ENCODE assay signal across 38 cellular contexts in the genomic region with DNA sequence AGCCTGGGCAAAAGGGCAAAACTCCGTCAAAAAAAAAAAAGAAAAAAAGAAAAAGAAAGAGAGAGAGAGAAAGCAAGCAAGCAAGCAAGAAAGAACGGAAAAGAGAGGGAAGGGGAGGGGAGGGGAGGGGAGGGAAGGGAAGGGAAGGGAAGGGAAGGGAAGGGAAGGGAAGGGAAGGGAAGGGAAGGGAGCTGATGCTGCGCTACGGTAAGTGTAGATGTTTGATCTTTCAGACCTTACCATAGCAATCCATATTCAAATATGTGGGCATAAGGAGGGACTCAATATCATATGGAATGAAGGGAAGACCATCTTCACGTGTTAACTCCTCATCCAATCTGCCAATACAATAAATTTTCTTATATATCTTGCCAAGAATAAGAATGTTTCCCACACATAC. TPM values are rescaled to one million over a fixed set of nuclear protein-coding genes. Genes with fewer than 3 reads are reported as not detected.
"Had no signal": no experiment of that assay in that cellular context is flagged by ENCODE, and none has a peak within 500 bp of the region (broad histone marks: within the 10 kb centered on the region; RNA-seq: fewer than 3 reads in every experiment).

No MANE protein-coding gene starts in this region.

- H3K36me3 ChIP-seq: MG63 had no signal

- H3K27me3 ChIP-seq: MG63 had no signal

- DNase-seq: Karpas-422, Kasumi-1, MG63, MM.1S, MV-4-11, NCI-H1048, NCI-H1092, NCI-H1092 treated with DMSO at 0.1 percent for 48 hours, NCI-H1105, NCI-H1105 treated with DMSO at 0.1 percent for 48 hours, NCI-H1417, NCI-H1417 treated with DMSO at 0.1 percent for 48 hours, NCI-H1436, NCI-H1436 treated with DMSO at 0.1 percent for 48 hours, NCI-H146, NCI-H1694, NCI-H1694 treated with DMSO at 0.1 percent for 48 hours, NCI-H187, NCI-H187 treated with DMSO at 0.1 percent for 48 hours, NCI-H1930, NCI-H2029, NCI-H2029 treated with DMSO at 0.1 percent for 48 hours, NCI-H2081, NCI-H2081 treated with DMSO at 0.1 percent for 48 hours, NCI-H2107, NCI-H2171, NCI-H2171 treated with DMSO at 0.1 percent for 48 hours, NCI-H2227 treated with DMSO at 0.1 percent for 48 hours, NCI-H226, NCI-H345, NCI-H446, NCI-H446 treated with DMSO at 0.1 percent for 48 hours, NCI-H510A, NCI-H510A treated with DMSO at 0.1 percent for 48 hours had no signal

- H3K4me3 ChIP-seq: MG63 had no signal

- H3K9me3 ChIP-seq: MG63 had no signal

RNA-seq across cellular contexts. Expression of gene DPPA5, which starts 11.9 kb away (rescaled TPM):
- total RNA-seq: LHCN-M2, M059J, MCF 10A, NCI-H460 had no signal

RNA-seq across cellular contexts. Expression of gene KHDC3L, which starts 20.3 kb away (rescaled TPM):
- total RNA-seq: LHCN-M2, MCF 10A, NCI-H460 had no signal

RNA-seq across cellular contexts. Expression of gene OOEP, which starts 27.5 kb away (rescaled TPM):
- total RNA-seq: LHCN-M2, M059J, MCF 10A, NCI-H460 had no signal

RNA-seq across cellular contexts. Expression of gene DDX43, which starts 52.5 kb away (rescaled TPM):
- total RNA-seq: LHCN-M2, M059J, MCF 10A, NCI-H460 had no signal
